ENCODE assay signal across 9 cellular contexts in genomic region chr1:160207118-160207650, GRCh38. TPM values are rescaled to one million over a fixed set of nuclear protein-coding genes. Genes with fewer than 3 reads are reported as not detected.
A peak's percentile ranks its signal among the peaks of the same experiment; 100 is the strongest.
DNase-seq lines count a peak whose midpoint lies in the region; ATAC-seq, FAIRE-seq and TF ChIP-seq lines count a peak whose summit lies in the region.
"Had no signal": no experiment of that assay in that cellular context is flagged by ENCODE, and none has a peak within 500 bp of the region (broad histone marks: within the 10 kb centered on the region; RNA-seq: fewer than 3 reads in every experiment).

No MANE protein-coding gene starts in this region.

- no peak overlapping the region for H4K8ac ChIP-seq in trophoblast cell (ENCODE audit: low read depth, low read length)

- FAIRE-seq in urothelium cell line (lab: Jason Lieb, UNC), result no peak
- FAIRE-seq: H54 had no signal

- H3K27ac Mint-ChIP-seq in CD4-positive, alpha-beta memory T cell, result peak overlapping the region; percentile 65 to 95 (median 88)
- peak overlapping the region; percentile 21 to 90 for H3K27ac Mint-ChIP-seq in effector memory CD8-positive, alpha-beta T cell

- POLR2A ChIA-PET in CD4-positive, alpha-beta memory T cell (lab: Charles Lee; ENCODE audit: partially characterized antibody), result interaction anchor here (0.8 to 2.7 kb wide), 3 partner anchors 9 to 55 kb away, joined by 3 to 13 read pairs (median 3); partner anchors contain the start of gene DCAF8

- no peaks in the 10 kb centered on the region for H3F3A ChIP-seq in OCI-LY1 (ENCODE audit: insufficient read depth, low read length)

- H3K4me2 ChIP-seq in OCI-LY1 (ENCODE audit: low read length), result peak overlapping the region; percentile 81; the same call in 1 of the 2 replicates
- peak overlapping the region; percentile 76 for H3K4me2 ChIP-seq in trophoblast cell (ENCODE audit: low read length)

- H3K27ac ChIP-seq in CD4-positive, alpha-beta memory T cell (ENCODE audit: low read depth, low read length), result no peak overlapping the region
- peak overlapping the region; percentile 70 for H3K27ac ChIP-seq in OCI-LY1 (ENCODE audit: low read depth, low read length, poor library complexity, severe bottlenecking)
- H3K27ac ChIP-seq in trophoblast cell (ENCODE audit: low read depth, low read length), result peak overlapping the region; percentile 71

- H3K4me1 ChIP-seq in CD4-positive, alpha-beta memory T cell (ENCODE audit: insufficient read depth, low read length), result peaks cover 30% of the 10 kb centered on the region
- H3K4me1 ChIP-seq in OCI-LY1 (ENCODE audit: insufficient read depth, low read length, severe bottlenecking) (peaks cover 25% of the 10 kb centered on the region), trophoblast cell (ENCODE audit: control insufficient read depth in 1 of 2, insufficient read depth in 2 of 2, low read length in 2 of 2) (peaks cover 20 to 36% of the 10 kb centered on the region in 2 experiments)

- H2AFZ ChIP-seq in OCI-LY1 (ENCODE audit: low read length) (no peak overlapping the region), trophoblast cell (ENCODE audit: insufficient read depth, low read length, poor library complexity) (no peak overlapping the region)

- peaks cover 0 to 26% of the 10 kb centered on the region in 2 donors for H3K36me3 Mint-ChIP-seq in CD4-positive, alpha-beta memory T cell
- peaks cover 5% of the 10 kb centered on the region for H3K36me3 Mint-ChIP-seq in effector memory CD8-positive, alpha-beta T cell (ENCODE audit: insufficient read depth)

- peaks cover 29 to 51% (median 41%) of the 10 kb centered on the region in 4 donors for H3K4me1 Mint-ChIP-seq in CD4-positive, alpha-beta memory T cell
- peaks cover 26 to 27% of the 10 kb centered on the region in 2 donors for H3K4me1 Mint-ChIP-seq in effector memory CD8-positive, alpha-beta T cell (ENCODE audit: low read depth in 2 of 2)

- no peak overlapping the region for H2BK120ac ChIP-seq in trophoblast cell (ENCODE audit: insufficient read depth, low read length, poor library complexity)

- H3K23ac ChIP-seq in trophoblast cell (ENCODE audit: low read length), result no peak overlapping the region

- H4K12ac ChIP-seq in trophoblast cell (ENCODE audit: low read depth, low read length), result no peak overlapping the region

- intact Hi-C loops in CD4-positive, alpha-beta memory T cell (cut with micrococcal nuclease), result loop anchor here (5.0 kb wide), 1 partner anchor 80 kb away; the partner anchor contains the start of gene PEX19

- H2AK5ac ChIP-seq in trophoblast cell (ENCODE audit: low read length), result no peak overlapping the region

- peak overlapping the region in 5 of 8 donors; percentile 86 to 96 (median 93) for H3K4me3 Mint-ChIP-seq in CD4-positive, alpha-beta memory T cell
- H3K4me3 Mint-ChIP-seq in effector memory CD8-positive, alpha-beta T cell, result no peak overlapping the region

- no peak for TF ChIP-seq CTCF in OCI-LY1 (IDR thresholded peaks at IDR 0.05; ENCODE audit: low read length)

- H4K91ac ChIP-seq in trophoblast cell (ENCODE audit: low read depth, low read length), result no peak overlapping the region

- H3K36me3 ChIP-seq in CD4-positive, alpha-beta memory T cell (ENCODE audit: insufficient read depth, low read length), result peaks cover 10% of the 10 kb centered on the region
- H3K36me3 ChIP-seq in OCI-LY1 (ENCODE audit: insufficient read depth, low read length) (peaks cover 36% of the 10 kb centered on the region; the same call in 1 of the 2 replicates), trophoblast cell (ENCODE audit: control insufficient read depth in 1 of 2, insufficient read depth in 2 of 2, low read length in 2 of 2) (peaks cover 40 to 47% of the 10 kb centered on the region in 2 experiments)

- H3K79me1 ChIP-seq in trophoblast cell (ENCODE audit: low read length), result peaks cover 22% of the 10 kb centered on the region

- H3K79me2 ChIP-seq in OCI-LY1 (ENCODE audit: insufficient read depth, low read length) (no peaks in the 10 kb centered on the region), trophoblast cell (ENCODE audit: control insufficient read depth, insufficient read depth, low read length, poor library complexity) (peaks cover 13% of the 10 kb centered on the region)

- peak overlapping the region; percentile 69 for H3K18ac ChIP-seq in trophoblast cell (ENCODE audit: low read length)

- H2BK12ac ChIP-seq in trophoblast cell (ENCODE audit: low read length), result peak overlapping the region; percentile 16

- H3K14ac ChIP-seq in trophoblast cell (ENCODE audit: low read length), result no peak overlapping the region

- H3K9ac ChIP-seq in OCI-LY1 (ENCODE audit: low read length) (no peak overlapping the region; the same call in 1 of the 2 replicates), trophoblast cell (ENCODE audit: low read length) (no peak overlapping the region)

- no peaks in the 10 kb centered on the region for H3K27me3 Mint-ChIP-seq in CD4-positive, alpha-beta memory T cell
- H3K27me3 Mint-ChIP-seq in effector memory CD8-positive, alpha-beta T cell, result no peaks in the 10 kb centered on the region

- no peak for DNase-seq in CD4-positive, alpha-beta memory T cell
- DNase-seq in effector memory CD8-positive, alpha-beta T cell, result no peak
- DNase-seq in trophoblast cell (no peak), NCI-H774 (lab: John Stamatoyannopoulos, UW) (no peak), urothelium cell line (ENCODE audit: low spot score) (no peak), GOT3 (lab: John Stamatoyannopoulos, UW) (no peak)

- H3K27me3 ChIP-seq in CD4-positive, alpha-beta memory T cell (ENCODE audit: insufficient read depth, low read length), result no peaks in the 10 kb centered on the region
- H3K27me3 ChIP-seq in OCI-LY1 (ENCODE audit: insufficient read depth, low read length), result no peaks in the 10 kb centered on the region
- H3K27me3 ChIP-seq in trophoblast cell (ENCODE audit: insufficient read depth, low read length), result no peaks in the 10 kb centered on the region

- no peak for ATAC-seq in effector memory CD8-positive, alpha-beta T cell (replicated peaks)
- no peak for ATAC-seq in GM18909 (IDR thresholded peaks at IDR 0.05; ENCODE audit: poor library complexity, unreplicated experiment)

- peak overlapping the region; percentile 18 for H2BK5ac ChIP-seq in trophoblast cell (ENCODE audit: low read depth, low read length, poor library complexity)

- peak overlapping the region; percentile 68 for H3K4ac ChIP-seq in trophoblast cell (ENCODE audit: low read depth, low read length)

- H3K9me3 Mint-ChIP-seq in CD4-positive, alpha-beta memory T cell, result no peaks in the 10 kb centered on the region
- no peaks in the 10 kb centered on the region for H3K9me3 Mint-ChIP-seq in effector memory CD8-positive, alpha-beta T cell

- CTCF ChIA-PET in CD4-positive, alpha-beta memory T cell (lab: Charles Lee; ENCODE audit: partially characterized antibody), result interaction anchor here (1.9 kb wide), 1 partner anchor 14 kb away, joined by 5 read pairs; no protein-coding TSS in a partner anchor

- H3K4me3 ChIP-seq in CD4-positive, alpha-beta memory T cell (ENCODE audit: low read length in 2 of 2), result no peak overlapping the region
- no peak overlapping the region for H3K4me3 ChIP-seq in OCI-LY1 (ENCODE audit: low read depth, low read length, poor library complexity, severe bottlenecking)
- H3K4me3 ChIP-seq in trophoblast cell (ENCODE audit: low read depth, low read length), result no peak overlapping the region

- H3K9me3 ChIP-seq in CD4-positive, alpha-beta memory T cell (ENCODE audit: control insufficient read depth in 1 of 2, low read length in 2 of 2), result no peaks in the 10 kb centered on the region
- H3K9me3 ChIP-seq in OCI-LY1 (ENCODE audit: low read length), result no peaks in the 10 kb centered on the region
- H3K9me3 ChIP-seq in trophoblast cell (ENCODE audit: insufficient read depth, low read depth, low read length), result no peaks in the 10 kb centered on the region

- no peaks in the 10 kb centered on the region for H4K20me1 ChIP-seq in OCI-LY1 (ENCODE audit: insufficient read depth, low read length)

- H3K9me2 ChIP-seq in OCI-LY1 (ENCODE audit: low read depth, low read length), result no peaks in the 10 kb centered on the region

- WGBS in trophoblast cell (ENCODE audit: extremely low coverage, insufficient coverage, insufficient read length), result no CpG with 5 or more reads among the region's 4 CpGs

RNA-seq across cellular contexts. Expression of gene PEA15, which starts 2.0 kb away (rescaled TPM):
- total RNA-seq in CD4-positive, alpha-beta memory T cell, result 10 to 100 TPM; 23.1 to 25.1 TPM
- polyA plus RNA-seq in CD4-positive, alpha-beta memory T cell, result 10 to 100 TPM in 1 of 2 donors, 1 to 10 TPM in 1; 7.6 to 10.0 TPM
- 244 and 246 TPM in 2 replicates for polyA plus RNA-seq in trophoblast cell (2013)

RNA-seq across cellular contexts. Expression of gene CASQ1, which starts 16.8 kb away (rescaled TPM):
- not detected for total RNA-seq in CD4-positive, alpha-beta memory T cell
- polyA plus RNA-seq in CD4-positive, alpha-beta memory T cell, result not detected
- 5.0 and 5.6 TPM in 2 replicates for polyA plus RNA-seq in trophoblast cell (2013)

RNA-seq across cellular contexts. Expression of gene DCAF8, which starts 55.2 kb away (rescaled TPM):
- 100 to 1,000 TPM; 211 to 223 TPM for total RNA-seq in CD4-positive, alpha-beta memory T cell
- 10 to 100 TPM; 57.5 to 67.8 TPM for polyA plus RNA-seq in CD4-positive, alpha-beta memory T cell
- polyA plus RNA-seq in trophoblast cell (2013), result 65.4 and 69.8 TPM in 2 replicates

RNA-seq across cellular contexts. Expression of gene ATP1A4, which starts 55.8 kb away (rescaled TPM):
- total RNA-seq in CD4-positive, alpha-beta memory T cell, result not detected
- not detected for polyA plus RNA-seq in CD4-positive, alpha-beta memory T cell
- 27.2 and 30.9 TPM in 2 replicates for polyA plus RNA-seq in trophoblast cell (2013)

Comparison
In these comparisons a context has a peak if more than half of its experiments do, and no peak if none do; other contexts are left out.
1. H3K4me3 Mint-ChIP-seq: peak in CD4-positive, alpha-beta memory T cell (5 of 8); none in effector memory CD8-positive, alpha-beta T cell (0 of 2).